ENCODE assay signal across 14 cellular contexts in genomic region chr13:57846600-57847173, GRCh38.
DNase-seq lines count a peak whose midpoint lies in the region; ATAC-seq and TF ChIP-seq lines count a peak whose summit lies in the region.
"Had no signal": no experiment of that assay in that cellular context is flagged by ENCODE, and none has a peak within 500 bp of the region (broad histone marks: within the 10 kb centered on the region; RNA-seq: fewer than 3 reads in every experiment).

No MANE protein-coding gene starts in this region.

- H3K4me1 ChIP-seq in endodermal cell (ENCODE audit: control insufficient read depth, insufficient read depth, low read length): no peaks in the 10 kb centered on the region
- H3K4me1 ChIP-seq: BLaER1 had no signal

- no peaks in the 10 kb centered on the region for H3K36me3 ChIP-seq in endodermal cell (ENCODE audit: control insufficient read depth, insufficient read depth, low read length)
- H3K36me3 ChIP-seq: BLaER1 had no signal

- no peak overlapping the region for H3K9ac ChIP-seq in endodermal cell (ENCODE audit: extremely low read depth, low read length, poor library complexity, severe bottlenecking)
- H3K9ac ChIP-seq: BLaER1, GM23248 had no signal

- peak; percentile 13 for DNase-seq in GF-D8 (lab: John Stamatoyannopoulos, UW)
- peak; percentile 28 to 52 for DNase-seq in HL-60 (ENCODE audit: low read depth in 1 of 2, low spot score in 1 of 2)
- DNase-seq in MV-4-11 (lab: John Stamatoyannopoulos, UW): peak; percentile 30
- no peak for DNase-seq in endodermal cell
- no peak for DNase-seq in 8988T
- DNase-seq in NCI-H2196 treated with DMSO at 0.1 percent for 48 hours (lab: John Stamatoyannopoulos, UW; ENCODE audit: unreplicated experiment): no peak
- DNase-seq: AML-193; CD8-positive, alpha-beta memory T cell; DMS53; GM23248 had no signal

- peaks cover 24% of the 10 kb centered on the region for H3K9me3 Mint-ChIP-seq in endodermal cell

- TF ChIP-seq CTCF in HL-60 (IDR thresholded peaks at IDR 0.05; ENCODE audit: insufficient read depth, low read length) (no peak), endodermal cell (conservative IDR thresholded peaks at IDR 0.05) (no peak)

- no peaks in the 10 kb centered on the region for H3K27me3 ChIP-seq in HL-60 (ENCODE audit: insufficient read depth, poor library complexity, severe bottlenecking)
- no peaks in the 10 kb centered on the region for H3K27me3 ChIP-seq in endodermal cell (ENCODE audit: control insufficient read depth, insufficient read depth, low read length, poor library complexity, severe bottlenecking)
- H3K27me3 ChIP-seq: BLaER1 had no signal

- no peak overlapping the region for H3K4me3 ChIP-seq in HL-60 (replicated peaks; ENCODE audit: insufficient read depth, low read length)
- H3K4me3 ChIP-seq in endodermal cell (ENCODE audit: low read length): peak overlapping the region; percentile 40
- H3K4me3 ChIP-seq: BLaER1, GM23248 had no signal

- H3K27ac Mint-ChIP-seq in endodermal cell: no peak overlapping the region
- H3K27ac Mint-ChIP-seq: IgD-negative memory B cell had no signal

- 0 out of 2 replicates have a peak overlapping the region, but pooled peaks have one; percentile 1 for H3K27ac ChIP-seq in HL-60 (replicated peaks)
- no peak overlapping the region for H3K27ac ChIP-seq in endodermal cell (ENCODE audit: low read depth, low read length)
- H3K27ac ChIP-seq: BLaER1, GM23248 had no signal

- ATAC-seq in GM18520 (IDR thresholded peaks at IDR 0.05; ENCODE audit: unreplicated experiment): no peak
- ATAC-seq: HCT116 had no signal

- H3K27me3 Mint-ChIP-seq in endodermal cell (ENCODE audit: insufficient read depth): no peaks in the 10 kb centered on the region
- H3K27me3 Mint-ChIP-seq: CD8-positive, alpha-beta memory T cell; IgD-negative memory B cell had no signal

- H3K4me3 Mint-ChIP-seq in endodermal cell: no peak overlapping the region
- H3K4me3 Mint-ChIP-seq: CD8-positive, alpha-beta memory T cell; IgD-negative memory B cell had no signal

- 87 to 100% methylated on average over 3 to 4 of the region's 4 CpGs for WGBS in endodermal cell (ENCODE audit: insufficient coverage in 1 of 2, insufficient read length in 1 of 2), 2 experiments

- H3K9me3 ChIP-seq in endodermal cell (ENCODE audit: control insufficient read depth, low read length): peaks cover 21% of the 10 kb centered on the region

- no peaks in the 10 kb centered on the region for H3K36me3 Mint-ChIP-seq in endodermal cell (ENCODE audit: low read depth)
- H3K36me3 Mint-ChIP-seq: IgD-negative memory B cell had no signal

- H3K4me1 Mint-ChIP-seq in endodermal cell: no peaks in the 10 kb centered on the region
- H3K4me1 Mint-ChIP-seq: CD8-positive, alpha-beta memory T cell; IgD-negative memory B cell had no signal

Comparison
In these comparisons a context has a peak if more than half of its experiments do, and no peak if none do; other contexts are left out.
1. DNase-seq: peak in GF-D8 (single experiment), HL-60 (2 of 2) and MV-4-11 (single experiment); none in endodermal cell (single experiment), 8988T (single experiment) and NCI-H2196 treated with DMSO at 0.1 percent for 48 hours (single experiment).